In the genomic region with DNA sequence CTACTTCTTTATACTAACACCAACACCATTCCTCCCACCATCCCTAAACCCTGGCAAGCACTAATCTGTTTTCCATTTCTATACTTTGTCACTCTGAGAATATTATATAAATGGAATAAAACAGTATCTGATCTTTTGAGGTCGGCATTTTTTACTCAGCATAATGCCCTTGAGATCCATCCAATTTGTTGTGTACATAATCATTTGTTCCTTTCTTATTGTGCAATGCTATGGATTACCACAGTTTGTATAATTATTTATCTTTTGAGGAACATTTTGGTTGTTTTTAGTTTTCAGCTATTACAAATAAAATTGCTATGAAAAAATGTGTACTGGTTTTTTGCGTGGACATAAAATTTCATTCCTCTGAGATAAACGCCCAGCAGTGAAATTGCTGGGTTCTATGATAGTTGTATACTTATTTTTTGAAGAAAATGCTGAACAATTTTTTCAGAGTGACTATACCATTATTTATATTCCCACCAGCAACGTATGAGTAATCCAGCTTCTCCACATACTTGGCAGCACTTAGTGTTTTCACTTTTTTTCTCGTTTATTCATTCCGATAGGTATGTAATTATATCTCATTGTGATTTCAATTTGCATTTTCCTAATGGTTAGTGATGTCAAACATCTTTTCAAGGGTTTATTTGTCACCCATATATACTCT, we compare ENCODE assay signal across 19 cellular contexts.
"Had no signal": no experiment of that assay in that cellular context is flagged by ENCODE, and none has a peak within 500 bp of the region (broad histone marks: within the 10 kb centered on the region; RNA-seq: fewer than 3 reads in every experiment).

No MANE protein-coding gene starts in this region.

- DNase-seq: activated CD4-positive, alpha-beta T cell treated with anti-CD3 and anti-CD28 coated beads, Interleukin-2, amount 50 U/mL, for 1 hour; activated CD4-positive, CD25-positive, alpha-beta regulatory T cell; activated naive CD4-positive, alpha-beta T cell treated with anti-CD3 and anti-CD28 coated beads, Interleukin-2, amount 10 ng/mL, durations not matched to agents 7 days and 5 days; activated T-cell treated with anti-CD3 and anti-CD28 coated beads for 4 hours; effector CD8-positive, alpha-beta T cell; immature natural killer cell; left colon; mammary epithelial cell; natural killer cell; occipital lobe; stimulated activated CD4-positive, alpha-beta T cell treated with anti-CD3 and anti-CD28 coated beads, Interleukin-15, amount 100 ng/mL, for 24 hours; stimulated activated CD4-positive, alpha-beta T cell treated with anti-CD3 and anti-CD28 coated beads, Interleukin-4, amount 100 ng/mL, for 24 hours; stimulated activated naive CD8-positive, alpha-beta T cell treated with anti-CD3 and anti-CD28 coated beads, Interleukin-15, amount 100 ng/mL, for 72 hours; T-helper 2 cell had no signal

- H3K9me3 ChIP-seq: thoracic aorta had no signal

- H3K4me3 Mint-ChIP-seq: activated naive CD4-positive, alpha-beta T cell treated with anti-CD3 and anti-CD28 coated beads, Interleukin-2, amount 10 ng/mL, durations not matched to agents 7 days and 5 days; activated T-helper 17 cell treated with anti-CD3 and anti-CD28 coated beads, Interleukin-2, amount 50 U/mL, for 72 hours; immature natural killer cell; natural killer cell; stimulated activated naive CD8-positive, alpha-beta T cell treated with anti-CD3 and anti-CD28 coated beads, Interleukin-15, amount 100 ng/mL, for 72 hours had no signal

- H3K4me3 ChIP-seq: coronary artery, thoracic aorta had no signal

- H3K9me3 Mint-ChIP-seq: activated T-helper 17 cell treated with anti-CD3 and anti-CD28 coated beads, Interleukin-2, amount 50 U/mL, for 72 hours; stimulated activated naive CD8-positive, alpha-beta T cell treated with anti-CD3 and anti-CD28 coated beads, Interleukin-15, amount 100 ng/mL, for 72 hours had no signal

- H3K36me3 Mint-ChIP-seq: activated naive CD4-positive, alpha-beta T cell treated with anti-CD3 and anti-CD28 coated beads, Interleukin-2, amount 10 ng/mL, durations not matched to agents 7 days and 5 days; immature natural killer cell; natural killer cell had no signal

- H3K27ac Mint-ChIP-seq: activated naive CD4-positive, alpha-beta T cell treated with anti-CD3 and anti-CD28 coated beads, Interleukin-2, amount 10 ng/mL, durations not matched to agents 7 days and 5 days; activated T-helper 17 cell treated with anti-CD3 and anti-CD28 coated beads, Interleukin-2, amount 50 U/mL, for 72 hours; immature natural killer cell; natural killer cell; stimulated activated naive CD8-positive, alpha-beta T cell treated with anti-CD3 and anti-CD28 coated beads, Interleukin-15, amount 100 ng/mL, for 72 hours had no signal

- ATAC-seq: activated T-helper 17 cell treated with anti-CD3 and anti-CD28 coated beads, Interleukin-2, amount 50 U/mL, for 72 hours; left colon; natural killer cell; stimulated activated naive CD8-positive, alpha-beta T cell treated with anti-CD3 and anti-CD28 coated beads, Interleukin-15, amount 100 ng/mL, for 72 hours had no signal

- FAIRE-seq: urothelium cell line had no signal

- H3K36me3 ChIP-seq: thoracic aorta had no signal

- H3K27ac ChIP-seq: coronary artery, epithelial cell of prostate, thoracic aorta had no signal

- H3K4me1 Mint-ChIP-seq: activated naive CD4-positive, alpha-beta T cell treated with anti-CD3 and anti-CD28 coated beads, Interleukin-2, amount 10 ng/mL, durations not matched to agents 7 days and 5 days; activated T-helper 17 cell treated with anti-CD3 and anti-CD28 coated beads, Interleukin-2, amount 50 U/mL, for 72 hours; immature natural killer cell; natural killer cell; stimulated activated naive CD8-positive, alpha-beta T cell treated with anti-CD3 and anti-CD28 coated beads, Interleukin-15, amount 100 ng/mL, for 72 hours had no signal

- H3K27me3 Mint-ChIP-seq: activated naive CD4-positive, alpha-beta T cell treated with anti-CD3 and anti-CD28 coated beads, Interleukin-2, amount 10 ng/mL, durations not matched to agents 7 days and 5 days; activated T-helper 17 cell treated with anti-CD3 and anti-CD28 coated beads, Interleukin-2, amount 50 U/mL, for 72 hours; stimulated activated naive CD8-positive, alpha-beta T cell treated with anti-CD3 and anti-CD28 coated beads, Interleukin-15, amount 100 ng/mL, for 72 hours had no signal
